Comparison of ENCODE assay signal across 8 cellular contexts in genomic region chr7:2670720-2671391, GRCh38. TPM values are rescaled to one million over a fixed set of nuclear protein-coding genes. Genes with fewer than 3 reads are reported as not detected.
DNase-seq lines count a peak whose midpoint lies in the region; FAIRE-seq and TF ChIP-seq lines count a peak whose summit lies in the region.
"Had no signal": no experiment of that assay in that cellular context is flagged by ENCODE, and none has a peak within 500 bp of the region (broad histone marks: within the 10 kb centered on the region; RNA-seq: fewer than 3 reads in every experiment).

No MANE protein-coding gene starts in this region.

- TF ChIP-seq CTCF in fibroblast of the aortic adventitia (IDR thresholded peaks at IDR 0.05; ENCODE audit: insufficient read depth, low read length) (peak; percentile 89), osteocyte (IDR thresholded peaks at IDR 0.05) (peak; percentile 93), type B pancreatic cell (conservative IDR thresholded peaks at IDR 0.05) (peak; percentile 87)

- H3K27ac Mint-ChIP-seq in osteocyte (ENCODE audit: unreplicated experiment) (no peak overlapping the region), type B pancreatic cell (no peak overlapping the region)

- TF ChIP-seq POLR2A in GM12892 (IDR thresholded peaks at IDR 0.05; ENCODE audit: low read depth, low read length): no peak

- H3K27me3 Mint-ChIP-seq in osteocyte (ENCODE audit: unreplicated experiment): no peaks in the 10 kb centered on the region
- peaks cover 14% of the 10 kb centered on the region for H3K27me3 Mint-ChIP-seq in type B pancreatic cell

- peaks cover 2% of the 10 kb centered on the region for H3K36me3 Mint-ChIP-seq in osteocyte (ENCODE audit: unreplicated experiment)
- H3K36me3 Mint-ChIP-seq in type B pancreatic cell: no peaks in the 10 kb centered on the region

- DNase-seq in GM12892 (ENCODE audit: insufficient read length) (peak; percentile 90), RPMI7951 (ENCODE audit: low read depth) (peak; percentile 68), fibroblast of the aortic adventitia (ENCODE audit: low read depth) (peak; percentile 56), osteocyte (ENCODE audit: extremely low spot score, unreplicated experiment) (no peak), type B pancreatic cell (ENCODE audit: extremely low spot score, unreplicated experiment) (peak; percentile 77)
- DNase-seq in activated T-helper 1 cell treated with anti-CD3 and anti-CD28 coated beads, Interleukin-2, amount 50 U/mL, for 16 hours (ENCODE audit: low read depth in 1 of 2, low spot score in 1 of 2): peak; percentile 45 to 55

- H3K4me3 ChIP-seq in fibroblast of the aortic adventitia (ENCODE audit: low read depth, low read length): no peak overlapping the region

- FAIRE-seq in GM12892 (lab: Jason Lieb, UNC): peak; percentile 9
- FAIRE-seq: islet of Langerhans had no signal

- H3K4me3 Mint-ChIP-seq in osteocyte (ENCODE audit: unreplicated experiment): no peak overlapping the region
- no peak overlapping the region for H3K4me3 Mint-ChIP-seq in type B pancreatic cell

- peak; percentile 88 for TF ChIP-seq RAD21 in Ishikawa (IDR thresholded peaks at IDR 0.05; ENCODE audit: low read depth)

- H3K9me3 Mint-ChIP-seq in osteocyte (ENCODE audit: unreplicated experiment) (no peaks in the 10 kb centered on the region), type B pancreatic cell (peaks cover 5% of the 10 kb centered on the region)

- no peak for TF ChIP-seq EP300 in Ishikawa (IDR thresholded peaks at IDR 0.05; ENCODE audit: borderline replicate concordance)

- peaks cover 14% of the 10 kb centered on the region for H3K4me1 Mint-ChIP-seq in osteocyte (ENCODE audit: unreplicated experiment)
- H3K4me1 Mint-ChIP-seq in type B pancreatic cell (ENCODE audit: unreplicated experiment): no peaks in the 10 kb centered on the region

TF ChIP-seq in Ishikawa, 13 proteins besides CTCF, POLR2A, EP300 and RAD21:
- 0 out of 2 replicates have a peak, but pooled peaks have one; percentile 11 for TF ChIP-seq FOXM1 (IDR thresholded peaks at IDR 0.05; ENCODE audit: borderline replicate concordance, low read depth)
- TF ChIP-seq TCF12 (IDR thresholded peaks at IDR 0.05; ENCODE audit: low read depth): no peak
- 0 out of 2 replicates have a peak, but pooled peaks have one; percentile 53 for TF ChIP-seq ZBTB7A (IDR thresholded peaks at IDR 0.05; ENCODE audit: low read depth)
- peak; percentile 13; the same call in 1 of the 2 replicates for TF ChIP-seq TEAD4 (IDR thresholded peaks at IDR 0.05)
- TF ChIP-seq, protein P1, sequence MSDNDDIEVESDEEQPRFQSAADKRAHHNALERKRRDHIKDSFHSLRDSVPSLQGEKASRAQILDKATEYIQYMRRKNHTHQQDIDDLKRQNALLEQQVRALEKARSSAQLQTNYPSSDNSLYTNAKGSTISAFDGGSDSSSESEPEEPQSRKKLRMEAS (IDR thresholded peaks at IDR 0.05): peak; percentile 32; the same call in 1 of the 2 replicates

RNA-seq across cellular contexts. Expression of gene AMZ1, which starts 17.1 kb away (rescaled TPM):
- polyA plus RNA-seq in GM12892 (2012; ENCODE audit: missing spikeins): 1.4 TPM
- 4.9 and 8.5 TPM in 2 replicates for total RNA-seq in RPMI7951 (2014; rRNA removed; shearing (Covaris generic))
- total RNA-seq in fibroblast of the aortic adventitia (ENCODE audit: low replicate concordance) (0.25 and 0.36 TPM in 2 replicates), osteocyte (5.8 and 6.6 TPM in 2 replicates), type B pancreatic cell (ENCODE audit: low replicate concordance) (1.2 and 5.6 TPM in 2 replicates)

RNA-seq across cellular contexts. Expression of gene TTYH3, which starts 39.1 kb away (rescaled TPM):
- 4.7 TPM for polyA plus RNA-seq in GM12892 (2012; ENCODE audit: missing spikeins)
- 20.5 and 34.9 TPM in 2 replicates for total RNA-seq in RPMI7951 (2014; rRNA removed; shearing (Covaris generic))
- total RNA-seq in fibroblast of the aortic adventitia (ENCODE audit: low replicate concordance) (9.2 and 27.9 TPM in 2 replicates), osteocyte (371 and 376 TPM in 2 replicates), type B pancreatic cell (ENCODE audit: low replicate concordance) (124 and 166 TPM in 2 replicates)
